ENCODE assay signal across 17 cellular contexts in genomic region chr16:52271088-52271487, GRCh38.
A peak's percentile ranks its signal among the peaks of the same experiment; 100 is the strongest.
DNase-seq lines count a peak whose midpoint lies in the region; TF ChIP-seq lines count a peak whose summit lies in the region.
"Had no signal": no experiment of that assay in that cellular context is flagged by ENCODE, and none has a peak within 500 bp of the region (broad histone marks: within the 10 kb centered on the region; RNA-seq: fewer than 3 reads in every experiment).

No MANE protein-coding gene starts in this region.

- H3K27ac Mint-ChIP-seq in glutamatergic neuron (ENCODE audit: unreplicated experiment) = peak overlapping the region; percentile 81
- H3K27ac Mint-ChIP-seq: CD14-positive monocyte had no signal

- DNase-seq in DMS 273 (lab: John Stamatoyannopoulos, UW; ENCODE audit: unreplicated experiment) (peak; percentile 41), DMS 273 treated with DMSO at 0.1 percent for 48 hours (lab: John Stamatoyannopoulos, UW) (no peak), NCI-H748 (lab: John Stamatoyannopoulos, UW; ENCODE audit: unreplicated experiment) (peak; percentile 46), NCI-H748 treated with DMSO at 0.1 percent for 48 hours (lab: John Stamatoyannopoulos, UW) (no peak), glutamatergic neuron (peak; percentile 32), retina (peak; percentile 66), tibial nerve (ENCODE audit: low spot score in 2 of 2) (no peak), NCI-H1048 (lab: John Stamatoyannopoulos, UW) (no peak)
- DNase-seq: AML-193, EL, NCI-H1694 treated with DMSO at 0.1 percent for 48 hours, NCI-H2107, NCI-H774, SW 1271 had no signal

- TF ChIP-seq POLR2A in tibial nerve (IDR thresholded peaks at IDR 0.05) = no peak

- no peak overlapping the region for H3K27ac ChIP-seq in tibial nerve
- H3K27ac ChIP-seq: 22Rv1 had no signal

- no peaks in the 10 kb centered on the region for H3K4me1 ChIP-seq in tibial nerve

- no peaks in the 10 kb centered on the region for H3K36me3 Mint-ChIP-seq in glutamatergic neuron (ENCODE audit: unreplicated experiment)
- H3K36me3 Mint-ChIP-seq: CD14-positive monocyte had no signal

- H3K4me3 ChIP-seq in tibial nerve = no peak overlapping the region
- H3K4me3 ChIP-seq: HAP-1 had no signal

- H3K4me1 Mint-ChIP-seq in glutamatergic neuron (ENCODE audit: low read depth, unreplicated experiment) = peaks cover 17% of the 10 kb centered on the region
- H3K4me1 Mint-ChIP-seq: CD14-positive monocyte had no signal

- H3K9me3 Mint-ChIP-seq in glutamatergic neuron (ENCODE audit: unreplicated experiment) = peaks cover 4% of the 10 kb centered on the region

- no peaks in the 10 kb centered on the region for H3K36me3 ChIP-seq in tibial nerve
- H3K36me3 ChIP-seq: HAP-1 had no signal

- TF ChIP-seq CTCF in glutamatergic neuron (IDR thresholded peaks at IDR 0.05; ENCODE audit: partially characterized antibody, unreplicated experiment) (no peak), tibial nerve (IDR thresholded peaks at IDR 0.05) (no peak)

- H3K9me3 ChIP-seq in tibial nerve = no peaks in the 10 kb centered on the region
- H3K9me3 ChIP-seq: HAP-1 had no signal

- no peaks in the 10 kb centered on the region for H3K27me3 ChIP-seq in tibial nerve

- 57 to 61% methylated on average over 2 of the region's 2 CpGs for WGBS in tibial nerve, 2 donors

- no peak for TF ChIP-seq EP300 in tibial nerve (IDR thresholded peaks at IDR 0.05)

- peaks cover 4% of the 10 kb centered on the region for H3K27me3 Mint-ChIP-seq in glutamatergic neuron (ENCODE audit: unreplicated experiment)

- H3K4me3 Mint-ChIP-seq in glutamatergic neuron (ENCODE audit: unreplicated experiment) = peak overlapping the region; percentile 63
- H3K4me3 Mint-ChIP-seq: CD14-positive monocyte had no signal

Comparison
In these comparisons a context has a peak if more than half of its experiments do, and no peak if none do; other contexts are left out.
1. DNase-seq: peak in DMS 273 (single experiment), NCI-H748 (single experiment), glutamatergic neuron (single experiment) and retina (single experiment); none in DMS 273 treated with DMSO at 0.1 percent for 48 hours (single experiment), NCI-H748 treated with DMSO at 0.1 percent for 48 hours (single experiment), tibial nerve (0 of 2) and NCI-H1048 (single experiment).